Comparison of ENCODE assay signal across 8 cellular contexts in the genomic region with DNA sequence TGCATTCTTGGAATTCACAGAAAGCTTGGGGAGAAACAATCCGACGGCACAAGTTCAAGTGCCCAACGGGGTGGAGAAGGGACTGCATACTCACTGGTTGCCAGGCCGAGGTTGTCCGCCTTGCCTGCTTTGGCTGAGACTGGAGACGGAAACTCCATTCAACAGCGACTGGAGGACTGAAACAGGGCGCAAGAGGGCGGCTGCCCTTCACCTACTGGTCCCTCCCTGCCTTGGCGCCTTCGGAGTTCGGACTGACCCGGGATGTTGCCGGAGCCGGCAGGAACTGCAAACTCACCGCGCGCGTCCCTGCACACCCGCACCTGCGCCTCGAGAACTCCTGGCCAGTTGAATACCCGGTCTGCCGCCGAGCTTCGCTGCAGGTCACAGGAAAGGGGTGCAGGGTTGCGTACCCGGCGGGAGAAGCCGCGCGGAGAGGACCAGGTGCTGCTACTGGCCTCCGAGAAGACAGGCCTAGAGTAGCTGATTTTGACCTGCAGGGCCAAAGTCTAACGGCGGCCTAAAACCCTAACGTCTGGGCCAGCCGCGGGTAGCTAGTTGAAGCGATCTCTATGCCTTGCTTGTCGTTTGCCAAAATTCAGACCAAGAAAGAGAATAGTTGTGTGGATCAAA.
DNase-seq lines count a peak whose midpoint lies in the region; ATAC-seq, FAIRE-seq and TF ChIP-seq lines count a peak whose summit lies in the region.
"Not testable (repeated sequence)": the region's sequence is repeated elsewhere in the genome, so short reads cannot be mapped to it uniquely, and the experiment has no call there.

No MANE protein-coding gene starts in this region.

- H3K27ac ChIP-seq in CD8-positive, alpha-beta T cell (ENCODE audit: low read depth, low read length); HUES6 (ENCODE audit: low read depth, low read length); H1 (ENCODE audit: low read depth, low read length); iPS-20b (ENCODE audit: low read length); lung (ENCODE audit: low read depth in 1 of 2, low read length in 1 of 2); neuronal stem cell (replicated peaks; ENCODE audit: low read length): not testable (repeated sequence)

- H3K4me2 ChIP-seq in H1 (ENCODE audit: insufficient read depth in 1 of 2, low read depth in 2 of 2, low read length in 2 of 2): peak overlapping the region; percentile 46 to 64
- not testable (repeated sequence) for H3K4me2 ChIP-seq in neuronal stem cell (ENCODE audit: insufficient read depth, low read length, poor library complexity, severe bottlenecking)

- H4K20me1 ChIP-seq in H1 (replicated peaks in 1 of 2; ENCODE audit: control insufficient read depth in 1 of 2, insufficient read depth in 2 of 2, low read length in 2 of 2): not testable (repeated sequence)

- not testable (repeated sequence) for H2BK15ac ChIP-seq in H1 (ENCODE audit: low read length); neuronal stem cell (ENCODE audit: low read length)

- not testable (repeated sequence) for H3K79me1 ChIP-seq in H1 (ENCODE audit: low read depth, low read length); neuronal stem cell (ENCODE audit: low read depth, low read length)

- TF ChIP-seq EP300 in H1 (IDR thresholded peaks at IDR 0.05; ENCODE audit: borderline replicate concordance in 1 of 2, low read depth in 2 of 2, low read length in 2 of 2): not testable (repeated sequence)

- H2BK20ac ChIP-seq in H1 (ENCODE audit: low read length): not testable (repeated sequence)

- H3K56ac ChIP-seq in H1 (replicated peaks; ENCODE audit: insufficient read length, low read depth, low read length): not testable (repeated sequence)

- H4K91ac ChIP-seq in H1 (replicated peaks; ENCODE audit: insufficient read length, low read length); neuronal stem cell (ENCODE audit: low read depth, low read length, poor library complexity): not testable (repeated sequence)

- CTCF ChIA-PET in CD8-positive, alpha-beta T cell (lab: Charles Lee); H1 (lab: Charles Lee; ENCODE audit: partially characterized antibody): not testable (repeated sequence)

- ATAC-seq in CD8-positive, alpha-beta T cell; stimulated activated naive CD8-positive, alpha-beta T cell treated with anti-CD3 and anti-CD28 coated beads, Interleukin-15, amount 100 ng/mL, for 72 hours: not testable (repeated sequence)
- ATAC-seq in lung (ENCODE audit: insufficient read depth, low FRiP score): peak; percentile 76

- H3K27me3 ChIP-seq in CD8-positive, alpha-beta T cell (ENCODE audit: insufficient read depth, low read length); H1 (replicated peaks in 1 of 4; ENCODE audit: control insufficient read depth in 3 of 4, extremely low read depth in 1 of 4, insufficient read depth in 3 of 4, low read length in 3 of 4); lung (ENCODE audit: control insufficient read depth, insufficient read depth): not testable (repeated sequence)
- peaks cover 15% of the 10 kb centered on the region for H3K27me3 ChIP-seq in HUES6 (ENCODE audit: control insufficient read depth, insufficient read depth, low read length)
- H3K27me3 ChIP-seq in iPS-20b (ENCODE audit: insufficient read depth, low read length): peaks cover 29% of the 10 kb centered on the region
- H3K27me3 ChIP-seq in neuronal stem cell (ENCODE audit: control insufficient read depth in 3 of 3, insufficient read depth in 3 of 3, low read depth in 1 of 3, low read length in 3 of 3): peaks cover 0 to 12% (median 11%) of the 10 kb centered on the region in 3 experiments

- not testable (repeated sequence) for H3K9ac ChIP-seq in HUES6 (ENCODE audit: low read length); H1 (replicated peaks in 1 of 4; ENCODE audit: extremely low read depth in 1 of 4, low read depth in 3 of 4, low read length in 3 of 4); iPS-20b (ENCODE audit: low read depth, low read length); neuronal stem cell (ENCODE audit: low read depth, low read length, poor library complexity)

- not testable (repeated sequence) for H3K4ac ChIP-seq in H1 (replicated peaks; ENCODE audit: insufficient read length, low read depth, low read length); neuronal stem cell (ENCODE audit: low read length)

- H2BK12ac ChIP-seq in H1 (ENCODE audit: low read depth, low read length); neuronal stem cell (ENCODE audit: low read length): not testable (repeated sequence)

- not testable (repeated sequence) for H2BK120ac ChIP-seq in H1 (replicated peaks; ENCODE audit: low read depth, low read length); neuronal stem cell (ENCODE audit: low read depth, low read length)

- not testable (repeated sequence) for TF ChIP-seq RAD21 in H1 (IDR thresholded peaks at IDR 0.05 in 1 of 2, conservative IDR thresholded peaks at IDR 0.05 in 1 of 2; ENCODE audit: low read depth in 2 of 2, low read length in 2 of 2)

- not testable (repeated sequence) for H3K4me1 Mint-ChIP-seq in CD8-positive, alpha-beta T cell (ENCODE audit: low read depth); activated T-helper 1 cell treated with anti-CD3 and anti-CD28 coated beads, Interleukin-12 subunit alpha, Interleukin-12 subunit beta, Interleukin-2, Interleukin-4 antibody, amounts not matched to agents 30 ng/mL and 10 ng/mL and 1 ng/mL, durations not matched to agents 14 hours and 24 hours and 36 hours (ENCODE audit: low read depth)
- peaks cover 14% of the 10 kb centered on the region for H3K4me1 Mint-ChIP-seq in stimulated activated naive CD8-positive, alpha-beta T cell treated with anti-CD3 and anti-CD28 coated beads, Interleukin-15, amount 100 ng/mL, for 72 hours

- not testable (repeated sequence) for H3K36me3 ChIP-seq in CD8-positive, alpha-beta T cell (ENCODE audit: insufficient read depth, low read length); HUES6 (ENCODE audit: control insufficient read depth, insufficient read depth, low read length); H1 (ENCODE audit: control insufficient read depth in 2 of 4, insufficient read depth in 4 of 4, low read length in 3 of 4); iPS-20b (ENCODE audit: insufficient read depth, low read depth, low read length); lung (ENCODE audit: control insufficient read depth in 2 of 2, insufficient read depth in 2 of 2, low read length in 2 of 2); neuronal stem cell (replicated peaks in 1 of 2; ENCODE audit: control insufficient read depth in 2 of 2, insufficient read depth in 2 of 2, low read length in 2 of 2)

- H3K79me2 ChIP-seq in H1 (ENCODE audit: control insufficient read depth in 1 of 2, insufficient read depth in 2 of 2, low read length in 2 of 2): not testable (repeated sequence)

- POLR2A ChIA-PET in CD8-positive, alpha-beta T cell (lab: Charles Lee); H1 (lab: Charles Lee; ENCODE audit: partially characterized antibody): not testable (repeated sequence)

- not testable (repeated sequence) for H2BK5ac ChIP-seq in H1 (ENCODE audit: low read depth, low read length); neuronal stem cell (ENCODE audit: low read length)

- H2AK5ac ChIP-seq in H1 (ENCODE audit: low read depth, low read length); neuronal stem cell (ENCODE audit: low read depth, low read length): not testable (repeated sequence)

- intact Hi-C loops in CD8-positive, alpha-beta T cell (cut with DNase I, micrococcal nuclease); activated T-helper 1 cell treated with anti-CD3 and anti-CD28 coated beads, Interleukin-12 subunit alpha, Interleukin-12 subunit beta, Interleukin-2, Interleukin-4 antibody, amounts not matched to agents 30 ng/mL and 10 ng/mL and 1 ng/mL, durations not matched to agents 14 hours and 24 hours and 36 hours (cut with micrococcal nuclease): not testable (repeated sequence)

- not testable (repeated sequence) for H3K23ac ChIP-seq in H1 (ENCODE audit: insufficient read length); neuronal stem cell (ENCODE audit: low read depth, low read length, poor library complexity)

- not testable (repeated sequence) for H3K4me3 ChIP-seq in CD8-positive, alpha-beta T cell (ENCODE audit: low read depth, low read length); lung; neuronal stem cell (ENCODE audit: low read length in 2 of 2)
- H3K4me3 ChIP-seq in HUES6 (ENCODE audit: low read depth, low read length) (peak overlapping the region; percentile 23; the same call in 1 of the 2 replicates), H1 (ENCODE audit: extremely low read depth in 1 of 4, insufficient read depth in 2 of 4, low read depth in 3 of 4, low read length in 4 of 4) (peak overlapping the region in 2 of 4 experiments; percentile 15 to 43; a peak in 2 of 8 replicates), iPS-20b (ENCODE audit: low read length) (peak overlapping the region; percentile 48; the same call in 1 of the 2 replicates)

- H3K9me3 Mint-ChIP-seq in CD8-positive, alpha-beta T cell; activated T-helper 1 cell treated with anti-CD3 and anti-CD28 coated beads, Interleukin-12 subunit alpha, Interleukin-12 subunit beta, Interleukin-2, Interleukin-4 antibody, amounts not matched to agents 30 ng/mL and 10 ng/mL and 1 ng/mL, durations not matched to agents 14 hours and 24 hours and 36 hours; stimulated activated naive CD8-positive, alpha-beta T cell treated with anti-CD3 and anti-CD28 coated beads, Interleukin-15, amount 100 ng/mL, for 72 hours: not testable (repeated sequence)

- not testable (repeated sequence) for H3K9me3 ChIP-seq in CD8-positive, alpha-beta T cell (ENCODE audit: low read length); HUES6 (ENCODE audit: control insufficient read depth, insufficient read depth, low read depth, low read length); H1 (ENCODE audit: insufficient read depth in 2 of 2, low read depth in 1 of 2, low read length in 1 of 2); iPS-20b (ENCODE audit: insufficient read depth, low read depth, low read length); lung (ENCODE audit: control insufficient read depth in 2 of 2, insufficient read depth in 1 of 2, low read length in 1 of 2); neuronal stem cell (replicated peaks in 1 of 2; ENCODE audit: control insufficient read depth in 2 of 2, insufficient read depth in 1 of 2, low read depth in 1 of 2, low read length in 2 of 2)

- DNase-seq in CD8-positive, alpha-beta T cell; activated T-helper 1 cell treated with anti-CD3 and anti-CD28 coated beads, Interleukin-12 subunit alpha, Interleukin-12 subunit beta, Interleukin-2, Interleukin-4 antibody, amounts not matched to agents 30 ng/mL and 10 ng/mL and 1 ng/mL, durations not matched to agents 14 hours and 24 hours and 36 hours (ENCODE audit: low spot score); lung (ENCODE audit: low spot score); stimulated activated naive CD8-positive, alpha-beta T cell treated with anti-CD3 and anti-CD28 coated beads, Interleukin-15, amount 100 ng/mL, for 72 hours: not testable (repeated sequence)
- DNase-seq in H1 (ENCODE audit: low read depth in 1 of 2, low spot score in 2 of 2) (peak in 1 of 2 experiments; percentile 64), neuronal stem cell (ENCODE audit: low spot score) (peak; percentile 0)

- not testable (repeated sequence) for H3K4me1 ChIP-seq in CD8-positive, alpha-beta T cell (ENCODE audit: insufficient read depth, low read length); HUES6 (ENCODE audit: control insufficient read depth, insufficient read depth, low read length); H1 (replicated peaks in 1 of 4; ENCODE audit: control insufficient read depth in 3 of 4, insufficient read depth in 4 of 4, low read length in 3 of 4); iPS-20b (ENCODE audit: insufficient read depth, low read length); lung (ENCODE audit: control insufficient read depth in 2 of 2, insufficient read depth in 2 of 2, low read length in 2 of 2); neuronal stem cell (ENCODE audit: control insufficient read depth in 2 of 2, insufficient read depth in 1 of 2, low read depth in 1 of 2, low read length in 2 of 2)

- WGBS in H1 (ENCODE audit: extremely low coverage in 1 of 2, insufficient coverage in 1 of 2, insufficient read length in 1 of 2, insufficient replicate concordance in 2 of 2, low coverage in 1 of 2, low lambda C conversion rate in 2 of 2, missing lambda C conversion rate in 1 of 2), 2 experiments: 1% methylated on average over 7 of the region's 40 CpGs; no CpG with 5 or more reads in 1 of the 2 experiments
- 36 to 40% methylated on average over 21 to 26 of the region's 40 CpGs for WGBS in lung, 2 donors
- no CpG with 5 or more reads among the region's 40 CpGs for WGBS in neuronal stem cell (ENCODE audit: extremely low coverage in 2 of 2, insufficient read length in 2 of 2, insufficient replicate concordance in 1 of 2), 2 donors

- not testable (repeated sequence) for H4K5ac ChIP-seq in H1 (ENCODE audit: insufficient read length, low read depth, low read length)

- not testable (repeated sequence) for TF ChIP-seq POLR2A in H1 (IDR thresholded peaks at IDR 0.05; ENCODE audit: control extremely low read depth in 1 of 2, low read depth in 2 of 2, low read length in 2 of 2)

- H3K36me3 Mint-ChIP-seq in CD8-positive, alpha-beta T cell; activated T-helper 1 cell treated with anti-CD3 and anti-CD28 coated beads, Interleukin-12 subunit alpha, Interleukin-12 subunit beta, Interleukin-2, Interleukin-4 antibody, amounts not matched to agents 30 ng/mL and 10 ng/mL and 1 ng/mL, durations not matched to agents 14 hours and 24 hours and 36 hours (ENCODE audit: low read depth): not testable (repeated sequence)

- H2AFZ ChIP-seq in H1 (ENCODE audit: low read length); neuronal stem cell (ENCODE audit: low read length): not testable (repeated sequence)

- not testable (repeated sequence) for TF ChIP-seq CTCF in CD8-positive, alpha-beta T cell (IDR thresholded peaks at IDR 0.05); H1 (IDR thresholded peaks at IDR 0.05; ENCODE audit: control extremely low read depth in 1 of 3, insufficient read depth in 1 of 3, low read depth in 1 of 3, low read length in 3 of 3); lung (IDR thresholded peaks at IDR 0.05; ENCODE audit: control extremely low read depth, extremely low read depth)

- not testable (repeated sequence) for H4K8ac ChIP-seq in H1 (ENCODE audit: extremely low read depth, insufficient read depth, low read length); neuronal stem cell (ENCODE audit: low read depth, low read length)

- H3K4me3 Mint-ChIP-seq in CD8-positive, alpha-beta T cell: peak overlapping the region; percentile 35
- H3K4me3 Mint-ChIP-seq in activated T-helper 1 cell treated with anti-CD3 and anti-CD28 coated beads, Interleukin-12 subunit alpha, Interleukin-12 subunit beta, Interleukin-2, Interleukin-4 antibody, amounts not matched to agents 30 ng/mL and 10 ng/mL and 1 ng/mL, durations not matched to agents 14 hours and 24 hours and 36 hours: peak overlapping the region; percentile 20
- peak overlapping the region; percentile 14 to 21 for H3K4me3 Mint-ChIP-seq in stimulated activated naive CD8-positive, alpha-beta T cell treated with anti-CD3 and anti-CD28 coated beads, Interleukin-15, amount 100 ng/mL, for 72 hours

- H3K18ac ChIP-seq in H1 (ENCODE audit: extremely low read depth, low read length); neuronal stem cell (ENCODE audit: low read length): not testable (repeated sequence)

- peaks cover 14% of the 10 kb centered on the region for H3K27me3 Mint-ChIP-seq in CD8-positive, alpha-beta T cell (ENCODE audit: low read depth)
- peaks cover 14% of the 10 kb centered on the region for H3K27me3 Mint-ChIP-seq in activated T-helper 1 cell treated with anti-CD3 and anti-CD28 coated beads, Interleukin-12 subunit alpha, Interleukin-12 subunit beta, Interleukin-2, Interleukin-4 antibody, amounts not matched to agents 30 ng/mL and 10 ng/mL and 1 ng/mL, durations not matched to agents 14 hours and 24 hours and 36 hours (ENCODE audit: insufficient read depth)
- H3K27me3 Mint-ChIP-seq in stimulated activated naive CD8-positive, alpha-beta T cell treated with anti-CD3 and anti-CD28 coated beads, Interleukin-15, amount 100 ng/mL, for 72 hours: peaks cover 35% of the 10 kb centered on the region

- H3K14ac ChIP-seq in H1 (ENCODE audit: insufficient read length); neuronal stem cell (ENCODE audit: low read length): not testable (repeated sequence)

- H3K23me2 ChIP-seq in H1 (ENCODE audit: low read depth, low read length): not testable (repeated sequence)

- not testable (repeated sequence) for H3K27ac Mint-ChIP-seq in CD8-positive, alpha-beta T cell; activated T-helper 1 cell treated with anti-CD3 and anti-CD28 coated beads, Interleukin-12 subunit alpha, Interleukin-12 subunit beta, Interleukin-2, Interleukin-4 antibody, amounts not matched to agents 30 ng/mL and 10 ng/mL and 1 ng/mL, durations not matched to agents 14 hours and 24 hours and 36 hours; stimulated activated naive CD8-positive, alpha-beta T cell treated with anti-CD3 and anti-CD28 coated beads, Interleukin-15, amount 100 ng/mL, for 72 hours

- FAIRE-seq in H1 (lab: Jason Lieb, UNC): not testable (repeated sequence)
